In genomic region chr12:115998119-115998633, GRCh38 we compare ENCODE assay signal across 8 cellular contexts.
A peak's percentile ranks its signal among the peaks of the same experiment; 100 is the strongest.
DNase-seq lines count a peak whose midpoint lies in the region; ATAC-seq and TF ChIP-seq lines count a peak whose summit lies in the region.

No MANE protein-coding gene starts in this region.

- H3K9me3 ChIP-seq in SJCRH30 (replicated peaks) (no peaks in the 10 kb centered on the region), esophagus (ENCODE audit: control insufficient read depth in 2 of 2, insufficient read depth in 1 of 2, low read depth in 1 of 2, low read length in 1 of 2) (no peaks in the 10 kb centered on the region)

- peak; percentile 39 for TF ChIP-seq CTCF in HL-60 (IDR thresholded peaks at IDR 0.05; ENCODE audit: insufficient read depth, low read length)
- TF ChIP-seq CTCF in nephron (IDR thresholded peaks at IDR 0.05; ENCODE audit: unreplicated experiment in 3 of 3), result peak; percentile 72 to 88 (median 76)

- H3K4me3 ChIP-seq in HL-60 (replicated peaks; ENCODE audit: insufficient read depth, low read length) (no peak overlapping the region), SJCRH30 (no peak overlapping the region), esophagus (ENCODE audit: low read depth in 1 of 2, low read length in 2 of 2) (no peak overlapping the region)

- WGBS in esophagus, 2 donors, result 59 to 65% methylated on average over 3 of the region's 3 CpGs

- H3K27me3 Mint-ChIP-seq in nephron (ENCODE audit: low read depth), result no peaks in the 10 kb centered on the region

- H3K36me3 Mint-ChIP-seq in nephron (ENCODE audit: low read depth), result peaks cover 46% of the 10 kb centered on the region
- peaks cover 77% of the 10 kb centered on the region for H3K36me3 Mint-ChIP-seq in stimulated activated effector memory CD8-positive, alpha-beta T cell treated with anti-CD3 and anti-CD28 coated beads, Interleukin-12 subunit alpha, Interleukin-12 subunit beta, amount 100 ng/mL, for 72 hours

- H3K9me3 Mint-ChIP-seq in nephron, result no peaks in the 10 kb centered on the region
- H3K9me3 Mint-ChIP-seq in stimulated activated effector memory CD8-positive, alpha-beta T cell treated with anti-CD3 and anti-CD28 coated beads, Interleukin-12 subunit alpha, Interleukin-12 subunit beta, amount 100 ng/mL, for 72 hours, result no peaks in the 10 kb centered on the region

- H3K27ac Mint-ChIP-seq in nephron, result peak overlapping the region; percentile 34 to 70 (median 46)
- no peak overlapping the region for H3K27ac Mint-ChIP-seq in stimulated activated effector memory CD8-positive, alpha-beta T cell treated with anti-CD3 and anti-CD28 coated beads, Interleukin-12 subunit alpha, Interleukin-12 subunit beta, amount 100 ng/mL, for 72 hours

- DNase-seq in NCI-H82 (lab: John Stamatoyannopoulos, UW), result peak; percentile 61
- no peak for DNase-seq in NCI-H82 treated with DMSO at 0.1 percent for 48 hours (lab: John Stamatoyannopoulos, UW; ENCODE audit: unreplicated experiment)
- DNase-seq in HL-60 (ENCODE audit: low read depth in 1 of 2, low spot score in 1 of 2), result peak in 1 of 2 experiments; percentile 57
- DNase-seq in SJCRH30, result peak; percentile 7 to 66
- no peak for DNase-seq in stimulated activated effector memory CD8-positive, alpha-beta T cell treated with anti-CD3 and anti-CD28 coated beads, Interleukin-12 subunit alpha, Interleukin-12 subunit beta, amount 100 ng/mL, for 72 hours (ENCODE audit: low spot score in 2 of 2)

- peak overlapping the region in 1 of 3 experiments; percentile 19 for H3K4me3 Mint-ChIP-seq in nephron
- H3K4me3 Mint-ChIP-seq in stimulated activated effector memory CD8-positive, alpha-beta T cell treated with anti-CD3 and anti-CD28 coated beads, Interleukin-12 subunit alpha, Interleukin-12 subunit beta, amount 100 ng/mL, for 72 hours, result no peak overlapping the region

- no peak for ATAC-seq in stimulated activated effector memory CD8-positive, alpha-beta T cell treated with anti-CD3 and anti-CD28 coated beads, Interleukin-12 subunit alpha, Interleukin-12 subunit beta, amount 100 ng/mL, for 72 hours
- ATAC-seq in HG03039 (IDR thresholded peaks at IDR 0.05; ENCODE audit: unreplicated experiment), result no peak

- H3K4me1 ChIP-seq in SJCRH30, result no peaks in the 10 kb centered on the region
- H3K4me1 ChIP-seq in esophagus (ENCODE audit: control insufficient read depth in 2 of 2, insufficient read depth in 2 of 2, low read length in 1 of 2), result no peaks in the 10 kb centered on the region

- H3K36me3 ChIP-seq in SJCRH30, result peaks cover 10% of the 10 kb centered on the region
- peaks cover 5% of the 10 kb centered on the region in 2 donors for H3K36me3 ChIP-seq in esophagus (ENCODE audit: control insufficient read depth in 2 of 2, insufficient read depth in 2 of 2, low read length in 1 of 2)

- H3K4me1 Mint-ChIP-seq in nephron, result peaks cover 33% of the 10 kb centered on the region
- H3K4me1 Mint-ChIP-seq in stimulated activated effector memory CD8-positive, alpha-beta T cell treated with anti-CD3 and anti-CD28 coated beads, Interleukin-12 subunit alpha, Interleukin-12 subunit beta, amount 100 ng/mL, for 72 hours, result no peaks in the 10 kb centered on the region

- H3K27ac ChIP-seq in HL-60 (replicated peaks) (no peak overlapping the region), SJCRH30 (no peak overlapping the region), esophagus (ENCODE audit: low read depth in 2 of 2, low read length in 1 of 2) (peak overlapping the region; percentile 12 to 45)

- no peaks in the 10 kb centered on the region for H3K27me3 ChIP-seq in HL-60 (ENCODE audit: insufficient read depth, poor library complexity, severe bottlenecking)
- H3K27me3 ChIP-seq in SJCRH30, result no peaks in the 10 kb centered on the region
- no peaks in the 10 kb centered on the region for H3K27me3 ChIP-seq in esophagus (ENCODE audit: control insufficient read depth in 1 of 2, insufficient read depth in 2 of 2, low read length in 2 of 2)

Comparison
In these comparisons a context has a peak if more than half of its experiments do, and no peak if none do; other contexts are left out.
1. DNase-seq: peak in NCI-H82 (single experiment) and SJCRH30 (2 of 2); none in NCI-H82 treated with DMSO at 0.1 percent for 48 hours (single experiment) and stimulated activated effector memory CD8-positive, alpha-beta T cell treated with anti-CD3 and anti-CD28 coated beads, Interleukin-12 subunit alpha, Interleukin-12 subunit beta, amount 100 ng/mL, for 72 hours (0 of 2).
2. H3K27ac ChIP-seq: peak in esophagus (2 of 2); none in HL-60 (single experiment) and SJCRH30 (single experiment).